12 cellular contexts compared by ENCODE assay signal in genomic region chr17:34254146-34254545, GRCh38. TPM values are rescaled to one million over a fixed set of nuclear protein-coding genes. Genes with fewer than 3 reads are reported as not detected.
DNase-seq lines count a peak whose midpoint lies in the region; TF ChIP-seq lines count a peak whose summit lies in the region.
"Had no signal": no experiment of that assay in that cellular context is flagged by ENCODE, and none has a peak within 500 bp of the region (broad histone marks: within the 10 kb centered on the region; RNA-seq: fewer than 3 reads in every experiment).

No MANE protein-coding gene starts in this region.

- H3K4me3 Mint-ChIP-seq in activated CD4-positive, alpha-beta memory T cell treated with anti-CD3 and anti-CD28 coated beads, Interleukin-2, amount 10 ng/mL, durations not matched to agents 7 days and 5 days: no peak overlapping the region
- H3K4me3 Mint-ChIP-seq: activated CD8-positive, alpha-beta memory T cell treated with anti-CD3 and anti-CD28 coated beads, Interleukin-2, amount 10 ng/mL, durations not matched to agents 7 days and 5 days had no signal

- CTCF ChIA-PET in activated CD4-positive, alpha-beta memory T cell treated with anti-CD3 and anti-CD28 coated beads, Interleukin-2, amount 10 ng/mL, durations not matched to agents 7 days and 5 days (lab: Charles Lee): no interaction called here

- H3K27me3 ChIP-seq in iPS-18a (ENCODE audit: control insufficient read depth, insufficient read depth, low read length) (no peaks in the 10 kb centered on the region), skeletal muscle tissue (ENCODE audit: control insufficient read depth in 3 of 3, insufficient read depth in 3 of 3, low read length in 3 of 3) (peaks cover 3 to 11% (median 7%) of the 10 kb centered on the region in 3 donors)

- no peak overlapping the region for H3K9ac ChIP-seq in iPS-18a (ENCODE audit: low read length)
- peak overlapping the region in 1 of 3 donors; percentile 33 for H3K9ac ChIP-seq in skeletal muscle tissue (ENCODE audit: low read depth in 1 of 3, low read length in 3 of 3)

- peaks cover 29% of the 10 kb centered on the region for H3K4me1 ChIP-seq in iPS-18a (ENCODE audit: control insufficient read depth, low read depth, low read length)
- H3K4me1 ChIP-seq in skeletal muscle tissue (ENCODE audit: control insufficient read depth in 3 of 3, insufficient read depth in 3 of 3, low read length in 3 of 3): peaks cover 50 to 69% (median 61%) of the 10 kb centered on the region in 3 donors

- in situ Hi-C loops in astrocyte of the spinal cord (cut with HindIII; ENCODE audit: low sequenced_read_pairs): no loop called here

- peak; percentile 83 for DNase-seq in GM04503 (ENCODE audit: low read depth)
- peak; percentile 64 for DNase-seq in astrocyte of the spinal cord (ENCODE audit: low read depth, low spot score)
- no peak for DNase-seq in NCI-H1092 (lab: John Stamatoyannopoulos, UW)
- no peak for DNase-seq in activated CD4-positive, alpha-beta memory T cell treated with anti-CD3 and anti-CD28 coated beads, Interleukin-2, amount 10 ng/mL, durations not matched to agents 7 days and 5 days
- no peak for DNase-seq in stimulated activated CD4-positive, alpha-beta T cell treated with anti-CD3 and anti-CD28 coated beads, Interleukin-4, amount 100 ng/mL, for 4 hours
- no peak for DNase-seq in SK-N-DZ (ENCODE audit: low spot score)
- DNase-seq: activated CD8-positive, alpha-beta memory T cell treated with anti-CD3 and anti-CD28 coated beads, Interleukin-2, amount 10 ng/mL, durations not matched to agents 7 days and 5 days; DMS53; stimulated activated CD4-positive, alpha-beta T cell treated with anti-CD3 and anti-CD28 coated beads, Interleukin-2, amount 100 ng/mL, for 48 hours had no signal

- H3K36me3 Mint-ChIP-seq in activated CD4-positive, alpha-beta memory T cell treated with anti-CD3 and anti-CD28 coated beads, Interleukin-2, amount 10 ng/mL, durations not matched to agents 7 days and 5 days (ENCODE audit: low read depth): no peaks in the 10 kb centered on the region
- H3K36me3 Mint-ChIP-seq: activated CD8-positive, alpha-beta memory T cell treated with anti-CD3 and anti-CD28 coated beads, Interleukin-2, amount 10 ng/mL, durations not matched to agents 7 days and 5 days had no signal

- POLR2A ChIA-PET in activated CD4-positive, alpha-beta memory T cell treated with anti-CD3 and anti-CD28 coated beads, Interleukin-2, amount 10 ng/mL, durations not matched to agents 7 days and 5 days (lab: Charles Lee): no interaction called here

- H3K4me1 Mint-ChIP-seq in activated CD4-positive, alpha-beta memory T cell treated with anti-CD3 and anti-CD28 coated beads, Interleukin-2, amount 10 ng/mL, durations not matched to agents 7 days and 5 days: no peaks in the 10 kb centered on the region

- no peak for TF ChIP-seq CTCF in astrocyte of the spinal cord (IDR thresholded peaks at IDR 0.05; ENCODE audit: low read depth, low read length)

- no peaks in the 10 kb centered on the region for H3K9me3 ChIP-seq in iPS-18a (ENCODE audit: control insufficient read depth, low read depth, low read length)
- no peaks in the 10 kb centered on the region for H3K9me3 ChIP-seq in skeletal muscle tissue (ENCODE audit: control insufficient read depth in 3 of 3, low read length in 3 of 3)

- no peak overlapping the region for H3K4me3 ChIP-seq in astrocyte of the spinal cord (ENCODE audit: low read depth, low read length)
- H3K4me3 ChIP-seq in iPS-18a (ENCODE audit: low read length): peak overlapping the region; percentile 38
- peak overlapping the region in 2 of 3 donors; percentile 65 to 78 for H3K4me3 ChIP-seq in skeletal muscle tissue (ENCODE audit: low read length in 3 of 3)

- H3K27ac ChIP-seq in iPS-18a (ENCODE audit: low read length): no peak overlapping the region
- H3K27ac ChIP-seq in skeletal muscle tissue (ENCODE audit: low read depth, low read length): peak overlapping the region; percentile 81

- H3K9me3 Mint-ChIP-seq in activated CD4-positive, alpha-beta memory T cell treated with anti-CD3 and anti-CD28 coated beads, Interleukin-2, amount 10 ng/mL, durations not matched to agents 7 days and 5 days: no peaks in the 10 kb centered on the region

- no peak overlapping the region for H3K27ac Mint-ChIP-seq in activated CD4-positive, alpha-beta memory T cell treated with anti-CD3 and anti-CD28 coated beads, Interleukin-2, amount 10 ng/mL, durations not matched to agents 7 days and 5 days
- H3K27ac Mint-ChIP-seq: activated CD8-positive, alpha-beta memory T cell treated with anti-CD3 and anti-CD28 coated beads, Interleukin-2, amount 10 ng/mL, durations not matched to agents 7 days and 5 days had no signal

- H3K36me3 ChIP-seq in iPS-18a (ENCODE audit: control insufficient read depth, low read depth, low read length) (no peaks in the 10 kb centered on the region), skeletal muscle tissue (ENCODE audit: control insufficient read depth in 3 of 3, insufficient read depth in 3 of 3, low read length in 3 of 3) (no peaks in the 10 kb centered on the region)

- peaks cover 44% of the 10 kb centered on the region for H3K27me3 Mint-ChIP-seq in activated CD4-positive, alpha-beta memory T cell treated with anti-CD3 and anti-CD28 coated beads, Interleukin-2, amount 10 ng/mL, durations not matched to agents 7 days and 5 days

RNA-seq across cellular contexts. Expression of gene CCL2, which starts 0.9 kb away (rescaled TPM):
- 20.4 TPM for total RNA-seq in skeletal muscle tissue
- not detected for total RNA-seq in activated CD4-positive, alpha-beta memory T cell treated with anti-CD3 and anti-CD28 coated beads, Interleukin-2, amount 10 ng/mL, durations not matched to agents 7 days and 5 days
- not detected in 2 replicates for polyA plus RNA-seq in SK-N-DZ (2014; cell fraction: cytosol; rRNA removed)
- polyA plus RNA-seq in SK-N-DZ (2014; cell fraction: nucleus; rRNA removed): not detected in 2 replicates

RNA-seq across cellular contexts. Expression of gene CCL7, which starts 15.9 kb away (rescaled TPM):
- not detected for total RNA-seq in skeletal muscle tissue
- total RNA-seq in activated CD4-positive, alpha-beta memory T cell treated with anti-CD3 and anti-CD28 coated beads, Interleukin-2, amount 10 ng/mL, durations not matched to agents 7 days and 5 days: not detected
- not detected in 2 replicates for polyA plus RNA-seq in SK-N-DZ (2014; cell fraction: cytosol; rRNA removed)
- not detected in 2 replicates for polyA plus RNA-seq in SK-N-DZ (2014; cell fraction: nucleus; rRNA removed)
- total RNA-seq: activated CD8-positive, alpha-beta memory T cell treated with anti-CD3 and anti-CD28 coated beads, Interleukin-2, amount 10 ng/mL, durations not matched to agents 7 days and 5 days; lung microvascular endothelial cell had no signal

RNA-seq across cellular contexts. Expression of gene CCL11, which starts 31.4 kb away (rescaled TPM):
- total RNA-seq in skeletal muscle tissue: not detected
- total RNA-seq in activated CD4-positive, alpha-beta memory T cell treated with anti-CD3 and anti-CD28 coated beads, Interleukin-2, amount 10 ng/mL, durations not matched to agents 7 days and 5 days: not detected
- not detected in 2 replicates for polyA plus RNA-seq in SK-N-DZ (2014; cell fraction: cytosol; rRNA removed)
- polyA plus RNA-seq in SK-N-DZ (2014; cell fraction: nucleus; rRNA removed): not detected in 2 replicates
- total RNA-seq: activated CD8-positive, alpha-beta memory T cell treated with anti-CD3 and anti-CD28 coated beads, Interleukin-2, amount 10 ng/mL, durations not matched to agents 7 days and 5 days; lung microvascular endothelial cell had no signal

Comparison
In these comparisons a context has a peak if more than half of its experiments do, and no peak if none do; other contexts are left out.
1. DNase-seq: peak in GM04503 (single experiment) and astrocyte of the spinal cord (single experiment); none in NCI-H1092 (single experiment), activated CD4-positive, alpha-beta memory T cell treated with anti-CD3 and anti-CD28 coated beads, Interleukin-2, amount 10 ng/mL, durations not matched to agents 7 days and 5 days (single experiment), stimulated activated CD4-positive, alpha-beta T cell treated with anti-CD3 and anti-CD28 coated beads, Interleukin-4, amount 100 ng/mL, for 4 hours (0 of 2) and SK-N-DZ (single experiment).
2. RNA of gene CCL2, which starts 0.9 kb away (total RNA-seq): 20.4 TPM in skeletal muscle tissue (single experiment); not detected in activated CD4-positive, alpha-beta memory T cell treated with anti-CD3 and anti-CD28 coated beads, Interleukin-2, amount 10 ng/mL, durations not matched to agents 7 days and 5 days; every median in the first group is over 10 times any median in the second.